Comparison of ENCODE assay signal across 24 cellular contexts in genomic region chr2:113253453-113253852, GRCh38. TPM values are rescaled to one million over a fixed set of nuclear protein-coding genes. Genes with fewer than 3 reads are reported as not detected.
DNase-seq lines count a peak whose midpoint lies in the region; ATAC-seq and TF ChIP-seq lines count a peak whose summit lies in the region.
"Had no signal": no experiment of that assay in that cellular context is flagged by ENCODE, and none has a peak within 500 bp of the region (broad histone marks: within the 10 kb centered on the region; RNA-seq: fewer than 3 reads in every experiment).

No MANE protein-coding gene starts in this region.

- H3K36me3 ChIP-seq in mucosa of descending colon (ENCODE audit: low read depth) = no peaks in the 10 kb centered on the region
- H3K36me3 ChIP-seq: right lobe of liver, tibial artery had no signal

- CTCF ChIA-PET in activated CD4-positive, alpha-beta memory T cell treated with anti-CD3 and anti-CD28 coated beads, Interleukin-2, amount 10 ng/mL, durations not matched to agents 7 days and 5 days (lab: Charles Lee) = interaction anchor here (0.8 to 1.5 kb wide), 3 partner anchors 20 to 137 kb away, joined by 3 to 4 read pairs (median 4); no protein-coding TSS in a partner anchor

- H3K4me3 Mint-ChIP-seq in activated naive CD4-positive, alpha-beta T cell treated with anti-CD3 and anti-CD28 coated beads, Interleukin-2, amount 50 U/mL, for 24 hours = no peak overlapping the region
- no peak overlapping the region for H3K4me3 Mint-ChIP-seq in activated CD4-positive, alpha-beta memory T cell treated with anti-CD3 and anti-CD28 coated beads, Interleukin-2, amount 10 ng/mL, durations not matched to agents 7 days and 5 days
- no peak overlapping the region for H3K4me3 Mint-ChIP-seq in nephron progenitor cell

- H3K27ac Mint-ChIP-seq in activated naive CD4-positive, alpha-beta T cell treated with anti-CD3 and anti-CD28 coated beads, Interleukin-2, amount 50 U/mL, for 24 hours = peak overlapping the region; percentile 56
- H3K27ac Mint-ChIP-seq in activated naive CD4-positive, alpha-beta T cell treated with anti-CD3 and anti-CD28 coated beads, Interleukin-2, amount 50 U/mL, for 72 hours = no peak overlapping the region
- peak overlapping the region; percentile 1 for H3K27ac Mint-ChIP-seq in activated CD4-positive, alpha-beta memory T cell treated with anti-CD3 and anti-CD28 coated beads, Interleukin-2, amount 10 ng/mL, durations not matched to agents 7 days and 5 days
- peak overlapping the region; percentile 8 for H3K27ac Mint-ChIP-seq in nephron progenitor cell

- no peak for TF ChIP-seq CTCF in nephron progenitor cell (IDR thresholded peaks at IDR 0.05)
- no peak for TF ChIP-seq CTCF in foreskin fibroblast (IDR thresholded peaks at IDR 0.05; ENCODE audit: low read depth, low read length)
- no peak for TF ChIP-seq CTCF in mucosa of descending colon (IDR thresholded peaks at IDR 0.05)

- no peaks in the 10 kb centered on the region for H3K9me3 Mint-ChIP-seq in activated naive CD4-positive, alpha-beta T cell treated with anti-CD3 and anti-CD28 coated beads, Interleukin-2, amount 50 U/mL, for 24 hours
- no peaks in the 10 kb centered on the region for H3K9me3 Mint-ChIP-seq in activated naive CD4-positive, alpha-beta T cell treated with anti-CD3 and anti-CD28 coated beads, Interleukin-2, amount 50 U/mL, for 72 hours
- no peaks in the 10 kb centered on the region for H3K9me3 Mint-ChIP-seq in activated CD4-positive, alpha-beta memory T cell treated with anti-CD3 and anti-CD28 coated beads, Interleukin-2, amount 10 ng/mL, durations not matched to agents 7 days and 5 days
- H3K9me3 Mint-ChIP-seq in nephron progenitor cell = no peaks in the 10 kb centered on the region

- no peaks in the 10 kb centered on the region for H3K4me1 ChIP-seq in mucosa of descending colon (ENCODE audit: low read depth)

- H3K4me3 ChIP-seq in foreskin fibroblast (ENCODE audit: low read depth in 1 of 2, low read length in 2 of 2) (no peak overlapping the region), mucosa of descending colon (no peak overlapping the region)
- H3K4me3 ChIP-seq: K562, PC-9, right lobe of liver, tibial artery had no signal

- DNase-seq in activated naive CD4-positive, alpha-beta T cell treated with anti-CD3 and anti-CD28 coated beads, Interleukin-2, amount 50 U/mL, for 72 hours (ENCODE audit: low spot score in 2 of 2) = no peak
- DNase-seq in HT1080 (ENCODE audit: low read depth) (peak; percentile 66), nephron progenitor cell (no peak), foreskin fibroblast (no peak), mucosa of descending colon (no peak)
- no peak for DNase-seq in activated CD4-positive, alpha-beta memory T cell treated with anti-CD3 and anti-CD28 coated beads, Interleukin-2, amount 10 ng/mL, durations not matched to agents 7 days and 5 days
- DNase-seq: activated CD4-positive, alpha-beta T cell treated with anti-CD3 and anti-CD28 coated beads for 48 hours; activated CD8-positive, alpha-beta memory T cell treated with anti-CD3 and anti-CD28 coated beads, Interleukin-2, amount 50 U/mL, for 4 hours; activated effector memory CD4-positive, alpha-beta T cell treated with Interleukin-2 at 50 U/mL for 16 hours; DMS 273 treated with DMSO at 0.1 percent for 48 hours; left ventricle myocardium superior; NCI-H1436; NCI-H2107; NCI-H510A; PC-9; right lobe of liver; SHP77 treated with DMSO at 0.1 percent for 48 hours; stimulated activated CD4-positive, alpha-beta T cell treated with anti-CD3 and anti-CD28 coated beads, Interleukin-12 subunit alpha, Interleukin-12 subunit beta, amount 100 ng/mL, for 4 hours; stimulated activated CD4-positive, alpha-beta T cell treated with anti-CD3 and anti-CD28 coated beads, Interleukin-4, amount 100 ng/mL, for 4 hours; stimulated activated naive CD4-positive, alpha-beta T cell treated with Interleukin-2 at 50 U/mL for 16 hours; tibial artery had no signal

- H3K27me3 Mint-ChIP-seq in activated naive CD4-positive, alpha-beta T cell treated with anti-CD3 and anti-CD28 coated beads, Interleukin-2, amount 50 U/mL, for 24 hours = no peaks in the 10 kb centered on the region
- no peaks in the 10 kb centered on the region for H3K27me3 Mint-ChIP-seq in activated CD4-positive, alpha-beta memory T cell treated with anti-CD3 and anti-CD28 coated beads, Interleukin-2, amount 10 ng/mL, durations not matched to agents 7 days and 5 days
- peaks cover 30% of the 10 kb centered on the region for H3K27me3 Mint-ChIP-seq in nephron progenitor cell (ENCODE audit: low read depth, poor library complexity)

- POLR2A ChIA-PET in activated CD4-positive, alpha-beta memory T cell treated with anti-CD3 and anti-CD28 coated beads, Interleukin-2, amount 10 ng/mL, durations not matched to agents 7 days and 5 days (lab: Charles Lee) = interaction anchor here (1.1 kb wide), 1 partner anchor 13 kb away, joined by 3 read pairs; no protein-coding TSS in a partner anchor

- peaks cover 3% of the 10 kb centered on the region for H3K36me3 Mint-ChIP-seq in activated naive CD4-positive, alpha-beta T cell treated with anti-CD3 and anti-CD28 coated beads, Interleukin-2, amount 50 U/mL, for 24 hours
- no peaks in the 10 kb centered on the region for H3K36me3 Mint-ChIP-seq in activated naive CD4-positive, alpha-beta T cell treated with anti-CD3 and anti-CD28 coated beads, Interleukin-2, amount 50 U/mL, for 72 hours
- H3K36me3 Mint-ChIP-seq in activated CD4-positive, alpha-beta memory T cell treated with anti-CD3 and anti-CD28 coated beads, Interleukin-2, amount 10 ng/mL, durations not matched to agents 7 days and 5 days (ENCODE audit: low read depth) = peaks cover 29% of the 10 kb centered on the region
- H3K36me3 Mint-ChIP-seq in nephron progenitor cell (ENCODE audit: low read depth) = peaks cover 94% of the 10 kb centered on the region

- no peak for ATAC-seq in activated naive CD4-positive, alpha-beta T cell treated with anti-CD3 and anti-CD28 coated beads, Interleukin-2, amount 50 U/mL, for 72 hours
- no peak for ATAC-seq in GM18873 (IDR thresholded peaks at IDR 0.05; ENCODE audit: low FRiP score, unreplicated experiment)
- ATAC-seq in mucosa of descending colon = no peak
- ATAC-seq: K562, left ventricle myocardium superior, right lobe of liver had no signal

- no peaks in the 10 kb centered on the region for H3K9me3 ChIP-seq in mucosa of descending colon
- H3K9me3 ChIP-seq: right lobe of liver, tibial artery had no signal

- H3K4me1 Mint-ChIP-seq in activated naive CD4-positive, alpha-beta T cell treated with anti-CD3 and anti-CD28 coated beads, Interleukin-2, amount 50 U/mL, for 24 hours = peaks cover 92% of the 10 kb centered on the region
- peaks cover 72% of the 10 kb centered on the region for H3K4me1 Mint-ChIP-seq in activated CD4-positive, alpha-beta memory T cell treated with anti-CD3 and anti-CD28 coated beads, Interleukin-2, amount 10 ng/mL, durations not matched to agents 7 days and 5 days
- H3K4me1 Mint-ChIP-seq in nephron progenitor cell = peaks cover 77% of the 10 kb centered on the region

- intact Hi-C loops in mucosa of descending colon (cut with DNase I, micrococcal nuclease) = loop anchor here in 1 of 2 donors (5.0 kb wide), 1 partner anchor 119 kb away; no protein-coding TSS in a partner anchor

RNA-seq across cellular contexts. Expression of gene PAX8, which starts 25.3 kb away (rescaled TPM):
- 1 to 10 TPM in 1 of 2 donors, under 1 TPM in 1; 0.35 to 1.3 TPM for total RNA-seq in activated naive CD4-positive, alpha-beta T cell treated with anti-CD3 and anti-CD28 coated beads, Interleukin-2, amount 50 U/mL, for 72 hours
- 5.9 and 11.3 TPM in 2 replicates for total RNA-seq in HT1080 (2014; rRNA removed; shearing (Covaris generic))
- 1.4 and 1.9 TPM in 2 replicates for polyA plus RNA-seq in HT1080 (2015; cell fraction: cytosol; rRNA removed)
- polyA plus RNA-seq in HT1080 (2015; cell fraction: nucleus; rRNA removed) = 3.0 and 5.7 TPM in 2 replicates
- 1 to 10 TPM; 1.7 TPM for total RNA-seq in activated CD4-positive, alpha-beta memory T cell treated with anti-CD3 and anti-CD28 coated beads, Interleukin-2, amount 10 ng/mL, durations not matched to agents 7 days and 5 days
- total RNA-seq in mucosa of descending colon = 1 to 10 TPM in 2 of 3 donors, under 1 TPM in 1; 0.82 to 6.2 (median 4.8) TPM

Comparison
In these comparisons a context has a peak if more than half of its experiments do, and no peak if none do; other contexts are left out.
1. H3K27ac Mint-ChIP-seq: peak in activated naive CD4-positive, alpha-beta T cell treated with anti-CD3 and anti-CD28 coated beads, Interleukin-2, amount 50 U/mL, for 24 hours (single experiment), activated CD4-positive, alpha-beta memory T cell treated with anti-CD3 and anti-CD28 coated beads, Interleukin-2, amount 10 ng/mL, durations not matched to agents 7 days and 5 days (single experiment) and nephron progenitor cell (single experiment); none in activated naive CD4-positive, alpha-beta T cell treated with anti-CD3 and anti-CD28 coated beads, Interleukin-2, amount 50 U/mL, for 72 hours (0 of 2).